16 cellular contexts compared by ENCODE assay signal in genomic region chr17:75361344-75361743, GRCh38. TPM values are rescaled to one million over a fixed set of nuclear protein-coding genes. Genes with fewer than 3 reads are reported as not detected.
A peak's percentile ranks its signal among the peaks of the same experiment; 100 is the strongest.
DNase-seq lines count a peak whose midpoint lies in the region; ATAC-seq and TF ChIP-seq lines count a peak whose summit lies in the region.
"Had no signal": no experiment of that assay in that cellular context is flagged by ENCODE, and none has a peak within 500 bp of the region (broad histone marks: within the 10 kb centered on the region; RNA-seq: fewer than 3 reads in every experiment).

No MANE protein-coding gene starts in this region.

- intact Hi-C loops in activated CD4-positive, alpha-beta T cell treated with anti-CD3 and anti-CD28 coated beads for 36 hours (cut with DNase I, micrococcal nuclease): no loop called here

- DNase-seq in activated CD4-positive, alpha-beta T cell treated with anti-CD3 and anti-CD28 coated beads for 36 hours: no peak
- no peak for DNase-seq in activated CD4-positive, alpha-beta T cell treated with anti-CD3 and anti-CD28 coated beads, Interleukin-2, amount 50 U/mL, for 4 hours
- DNase-seq in activated naive CD8-positive, alpha-beta T cell treated with anti-CD3 and anti-CD28 coated beads, Interleukin-2, amount 10 ng/mL, durations not matched to agents 7 days and 5 days: no peak
- DNase-seq in stimulated activated CD4-positive, alpha-beta T cell treated with anti-CD3 and anti-CD28 coated beads, Interleukin-4, amount 100 ng/mL, for 4 hours: no peak
- DNase-seq in NCI-H446 treated with DMSO at 0.1 percent for 48 hours (lab: John Stamatoyannopoulos, UW) (no peak), amniotic stem cell (lab: John Stamatoyannopoulos, UW) (no peak)
- DNase-seq: activated CD4-positive, alpha-beta T cell treated with anti-CD3 and anti-CD28 coated beads for 48 hours; anterior cingulate cortex; foreskin keratinocyte; KBM-7; left cardiac atrium; midbrain; transverse colon had no signal

- peaks cover 17% of the 10 kb centered on the region for H3K36me3 Mint-ChIP-seq in activated CD4-positive, alpha-beta T cell treated with anti-CD3 and anti-CD28 coated beads for 36 hours (ENCODE audit: low read depth)
- H3K36me3 Mint-ChIP-seq in IgD-negative memory B cell: peaks cover 3% of the 10 kb centered on the region
- peaks cover 28% of the 10 kb centered on the region for H3K36me3 Mint-ChIP-seq in activated naive CD8-positive, alpha-beta T cell treated with anti-CD3 and anti-CD28 coated beads, Interleukin-2, amount 10 ng/mL, durations not matched to agents 7 days and 5 days

- H3K27me3 Mint-ChIP-seq in activated CD4-positive, alpha-beta T cell treated with anti-CD3 and anti-CD28 coated beads for 36 hours: no peaks in the 10 kb centered on the region
- H3K27me3 Mint-ChIP-seq in IgD-negative memory B cell: no peaks in the 10 kb centered on the region
- no peaks in the 10 kb centered on the region for H3K27me3 Mint-ChIP-seq in activated naive CD8-positive, alpha-beta T cell treated with anti-CD3 and anti-CD28 coated beads, Interleukin-2, amount 10 ng/mL, durations not matched to agents 7 days and 5 days

- peaks cover 87% of the 10 kb centered on the region for H3K4me1 Mint-ChIP-seq in activated CD4-positive, alpha-beta T cell treated with anti-CD3 and anti-CD28 coated beads for 36 hours
- peaks cover 78 to 82% (median 80%) of the 10 kb centered on the region in 3 donors for H3K4me1 Mint-ChIP-seq in IgD-negative memory B cell
- H3K4me1 Mint-ChIP-seq in activated naive CD8-positive, alpha-beta T cell treated with anti-CD3 and anti-CD28 coated beads, Interleukin-2, amount 10 ng/mL, durations not matched to agents 7 days and 5 days: peaks cover 69% of the 10 kb centered on the region

- peak overlapping the region; percentile 53 for H3K27ac ChIP-seq in neutrophil
- H3K27ac ChIP-seq: foreskin keratinocyte, transverse colon had no signal

- H3K4me3 ChIP-seq in neutrophil (ENCODE audit: low read depth in 1 of 2, low read length in 1 of 2): no peak overlapping the region
- H3K4me3 ChIP-seq: transverse colon had no signal

- H3K27ac Mint-ChIP-seq in activated CD4-positive, alpha-beta T cell treated with anti-CD3 and anti-CD28 coated beads for 36 hours: peak overlapping the region; percentile 66
- H3K27ac Mint-ChIP-seq in IgD-negative memory B cell: peak overlapping the region in 2 of 3 donors; percentile 25 to 95
- H3K27ac Mint-ChIP-seq in activated naive CD8-positive, alpha-beta T cell treated with anti-CD3 and anti-CD28 coated beads, Interleukin-2, amount 10 ng/mL, durations not matched to agents 7 days and 5 days: no peak overlapping the region
- H3K27ac Mint-ChIP-seq: T-helper 1 cell treated with Interleukin-12 subunit alpha and Interleukin-12 subunit beta and Interleukin-4 antibody, amounts not matched to agents 30 μg/mL and 1 μg/mL, for 36 hours had no signal

- H3K27me3 ChIP-seq in neutrophil: no peaks in the 10 kb centered on the region
- H3K27me3 ChIP-seq: foreskin keratinocyte, transverse colon had no signal

- no peak for TF ChIP-seq CTCF in neutrophil (IDR thresholded peaks at IDR 0.05)

- POLR2A ChIA-PET in activated CD4-positive, alpha-beta T cell treated with anti-CD3 and anti-CD28 coated beads for 36 hours (lab: Charles Lee): no interaction called here
- POLR2A ChIA-PET in activated naive CD8-positive, alpha-beta T cell treated with anti-CD3 and anti-CD28 coated beads, Interleukin-2, amount 10 ng/mL, durations not matched to agents 7 days and 5 days (lab: Charles Lee): interaction anchor here (0.7 kb wide), 1 partner anchor 17 kb away, joined by 3 read pairs; no protein-coding TSS in a partner anchor

- no peak for ATAC-seq in activated CD4-positive, alpha-beta T cell treated with anti-CD3 and anti-CD28 coated beads for 36 hours
- ATAC-seq in activated naive CD8-positive, alpha-beta T cell treated with anti-CD3 and anti-CD28 coated beads, Interleukin-2, amount 10 ng/mL, durations not matched to agents 7 days and 5 days (ENCODE audit: low read depth): no peak
- ATAC-seq: foreskin keratinocyte, left cardiac atrium had no signal

- no peaks in the 10 kb centered on the region for H3K9me3 Mint-ChIP-seq in activated CD4-positive, alpha-beta T cell treated with anti-CD3 and anti-CD28 coated beads for 36 hours (ENCODE audit: low read depth)
- H3K9me3 Mint-ChIP-seq in IgD-negative memory B cell: no peaks in the 10 kb centered on the region
- H3K9me3 Mint-ChIP-seq in activated naive CD8-positive, alpha-beta T cell treated with anti-CD3 and anti-CD28 coated beads, Interleukin-2, amount 10 ng/mL, durations not matched to agents 7 days and 5 days: no peaks in the 10 kb centered on the region
- H3K9me3 Mint-ChIP-seq: T-helper 1 cell treated with Interleukin-12 subunit alpha and Interleukin-12 subunit beta and Interleukin-4 antibody, amounts not matched to agents 30 μg/mL and 1 μg/mL, for 36 hours had no signal

- H3K36me3 ChIP-seq in neutrophil: no peaks in the 10 kb centered on the region
- H3K36me3 ChIP-seq: transverse colon had no signal

- peaks cover 43 to 57% of the 10 kb centered on the region in 2 experiments for H3K4me1 ChIP-seq in neutrophil (ENCODE audit: control insufficient read depth in 1 of 2, insufficient read depth in 1 of 2, low read depth in 1 of 2, low read length in 1 of 2)

- H3K9me3 ChIP-seq in neutrophil: no peaks in the 10 kb centered on the region
- H3K9me3 ChIP-seq: transverse colon had no signal

- CTCF ChIA-PET in activated CD4-positive, alpha-beta T cell treated with anti-CD3 and anti-CD28 coated beads for 36 hours (lab: Charles Lee): interaction anchor here (0.6 to 0.7 kb wide), 2 partner anchors 24 to 32 kb away, joined by 3 to 5 read pairs; no protein-coding TSS in a partner anchor

- H3K4me3 Mint-ChIP-seq in activated CD4-positive, alpha-beta T cell treated with anti-CD3 and anti-CD28 coated beads for 36 hours: no peak overlapping the region
- H3K4me3 Mint-ChIP-seq in IgD-negative memory B cell: peak overlapping the region in 3 of 4 donors; percentile 4 to 84 (median 51)
- peak overlapping the region; percentile 28 for H3K4me3 Mint-ChIP-seq in activated naive CD8-positive, alpha-beta T cell treated with anti-CD3 and anti-CD28 coated beads, Interleukin-2, amount 10 ng/mL, durations not matched to agents 7 days and 5 days
- H3K4me3 Mint-ChIP-seq: T-helper 1 cell treated with Interleukin-12 subunit alpha and Interleukin-12 subunit beta and Interleukin-4 antibody, amounts not matched to agents 30 μg/mL and 1 μg/mL, for 36 hours had no signal

RNA-seq across cellular contexts. Expression of gene GRB2, which starts 44.1 kb away (rescaled TPM):
- total RNA-seq in activated CD4-positive, alpha-beta T cell treated with anti-CD3 and anti-CD28 coated beads for 36 hours: 100 to 1,000 TPM; 157 to 168 TPM
- 333 TPM for polyA plus RNA-seq in IgD-negative memory B cell
- total RNA-seq in activated naive CD8-positive, alpha-beta T cell treated with anti-CD3 and anti-CD28 coated beads, Interleukin-2, amount 10 ng/mL, durations not matched to agents 7 days and 5 days: 100 to 1,000 TPM; 149 to 155 TPM
